In genomic region chr7:77244222-77244934, GRCh38 we compare ENCODE assay signal across 15 cellular contexts. TPM values are rescaled to one million over a fixed set of nuclear protein-coding genes. Genes with fewer than 3 reads are reported as not detected.
A peak's percentile ranks its signal among the peaks of the same experiment; 100 is the strongest.
DNase-seq lines count a peak whose midpoint lies in the region; ATAC-seq and TF ChIP-seq lines count a peak whose summit lies in the region.
"Had no signal": no experiment of that assay in that cellular context is flagged by ENCODE, and none has a peak within 500 bp of the region (broad histone marks: within the 10 kb centered on the region; RNA-seq: fewer than 3 reads in every experiment).

No MANE protein-coding gene starts in this region.

- no peak for TF ChIP-seq POLR2A in sigmoid colon (IDR thresholded peaks at IDR 0.05)

- no peaks in the 10 kb centered on the region for H3K27me3 ChIP-seq in sigmoid colon
- no peaks in the 10 kb centered on the region for H3K27me3 ChIP-seq in naive thymus-derived CD4-positive, alpha-beta T cell (ENCODE audit: control insufficient read depth in 2 of 2, insufficient read depth in 2 of 2, low read length in 2 of 2)
- H3K27me3 ChIP-seq in GM23248 (replicated peaks; ENCODE audit: insufficient read depth) = no peaks in the 10 kb centered on the region

- POLR2A ChIA-PET in naive thymus-derived CD4-positive, alpha-beta T cell (lab: Charles Lee) = no interaction called here

- peaks cover 0 to 2% (median 0%) of the 10 kb centered on the region in 11 donors for H3K9me3 Mint-ChIP-seq in naive thymus-derived CD4-positive, alpha-beta T cell
- H3K9me3 Mint-ChIP-seq: immature natural killer cell; stimulated activated naive CD8-positive, alpha-beta T cell treated with anti-CD3 and anti-CD28 coated beads, Interleukin-15, Interleukin-2, amounts not matched to agents 100 ng/mL and 50 ng/mL, for 24 hours had no signal

- no peak overlapping the region for H3K4me2 ChIP-seq in GM23248 (ENCODE audit: unreplicated experiment)

- H3K27ac Mint-ChIP-seq in naive thymus-derived CD4-positive, alpha-beta T cell = no peak overlapping the region
- H3K27ac Mint-ChIP-seq: stimulated activated naive CD8-positive, alpha-beta T cell treated with anti-CD3 and anti-CD28 coated beads, Interleukin-15, Interleukin-2, amounts not matched to agents 100 ng/mL and 50 ng/mL, for 24 hours had no signal

- CTCF ChIA-PET in naive thymus-derived CD4-positive, alpha-beta T cell (lab: Charles Lee) = no interaction called here

- H3K4me1 ChIP-seq in sigmoid colon (peaks cover 0 to 56% (median 49%) of the 10 kb centered on the region in 4 donors), GM23248 (ENCODE audit: insufficient read depth) (peaks cover 18% of the 10 kb centered on the region)
- peaks cover 0 to 3% of the 10 kb centered on the region in 2 donors for H3K4me1 ChIP-seq in naive thymus-derived CD4-positive, alpha-beta T cell (ENCODE audit: control insufficient read depth in 2 of 2, insufficient read depth in 2 of 2, low read length in 2 of 2)

- peak; percentile 39 for ATAC-seq in left ventricle myocardium superior
- ATAC-seq in naive thymus-derived CD4-positive, alpha-beta T cell = no peak

- peaks cover 4% of the 10 kb centered on the region for H3F3A ChIP-seq in GM23248 (ENCODE audit: insufficient read depth)

- H3K4me3 ChIP-seq in sigmoid colon (no peak overlapping the region), GM23248 (no peak overlapping the region)
- no peak overlapping the region for H3K4me3 ChIP-seq in naive thymus-derived CD4-positive, alpha-beta T cell (ENCODE audit: low read length)

- no peak for TF ChIP-seq CTCF in sigmoid colon (IDR thresholded peaks at IDR 0.05)

- no peaks in the 10 kb centered on the region for H3K9me2 ChIP-seq in GM23248 (ENCODE audit: insufficient read depth)

- intact Hi-C loops in left ventricle myocardium superior (cut with micrococcal nuclease) (no loop called here), sigmoid colon (cut with DNase I) (loop anchor here (5.0 kb wide), 1 partner anchor 83 kb away; no protein-coding TSS in a partner anchor)
- intact Hi-C loops in naive thymus-derived CD4-positive, alpha-beta T cell (cut with micrococcal nuclease) = no loop called here

- no peak overlapping the region for H2AFZ ChIP-seq in GM23248

- 74 to 89% methylated on average over 6 of the region's 6 CpGs for WGBS in sigmoid colon, 2 donors
- WGBS in GM23248 (ENCODE audit: low coverage in 1 of 2, low lambda C conversion rate in 2 of 2, missing lambda C conversion rate in 2 of 2), 2 experiments = 52 to 64% methylated on average over 6 of the region's 6 CpGs

- DNase-seq in HT1080 (ENCODE audit: low read depth) = peak; percentile 51
- peak; percentile 17 for DNase-seq in RPMI7951 (ENCODE audit: low read depth)
- DNase-seq in left ventricle myocardium superior = no peak
- no peak for DNase-seq in sigmoid colon
- DNase-seq in HuH-7 (ENCODE audit: low spot score) = no peak
- DNase-seq in naive thymus-derived CD4-positive, alpha-beta T cell = no peak
- no peak for DNase-seq in GM23248
- DNase-seq: immature natural killer cell, NCI-H187 treated with DMSO at 0.1 percent for 48 hours, NCI-H510A treated with DMSO at 0.1 percent for 48 hours, occipital lobe, SW 1271, WERI-Rb-1 had no signal

- H3K9ac ChIP-seq in GM23248 = no peak overlapping the region

- peak overlapping the region; percentile 73 to 85 (median 77) for H3K27ac ChIP-seq in sigmoid colon
- no peak overlapping the region for H3K27ac ChIP-seq in naive thymus-derived CD4-positive, alpha-beta T cell (ENCODE audit: low read depth, low read length)
- H3K27ac ChIP-seq in GM23248 = no peak overlapping the region
- H3K27ac ChIP-seq: WERI-Rb-1 had no signal

- no peaks in the 10 kb centered on the region for H3K79me2 ChIP-seq in GM23248 (ENCODE audit: insufficient read depth)

- no peak overlapping the region for H3K4me3 Mint-ChIP-seq in naive thymus-derived CD4-positive, alpha-beta T cell
- H3K4me3 Mint-ChIP-seq: immature natural killer cell; stimulated activated naive CD8-positive, alpha-beta T cell treated with anti-CD3 and anti-CD28 coated beads, Interleukin-15, Interleukin-2, amounts not matched to agents 100 ng/mL and 50 ng/mL, for 24 hours had no signal

- peaks cover 0 to under 1% (median 0%) of the 10 kb centered on the region in 5 donors for H3K27me3 Mint-ChIP-seq in naive thymus-derived CD4-positive, alpha-beta T cell
- H3K27me3 Mint-ChIP-seq: stimulated activated naive CD8-positive, alpha-beta T cell treated with anti-CD3 and anti-CD28 coated beads, Interleukin-15, Interleukin-2, amounts not matched to agents 100 ng/mL and 50 ng/mL, for 24 hours had no signal

- in situ Hi-C loops in GM23248 (cut with MboI) = no loop called here

- no peak for TF ChIP-seq EP300 in sigmoid colon (IDR thresholded peaks at IDR 0.05)

- H3K4me1 Mint-ChIP-seq in naive thymus-derived CD4-positive, alpha-beta T cell = peaks cover 4 to 21% (median 9%) of the 10 kb centered on the region in 7 donors

- H4K20me1 ChIP-seq in GM23248 (ENCODE audit: insufficient read depth) = no peaks in the 10 kb centered on the region

- H3K36me3 ChIP-seq in sigmoid colon = no peaks in the 10 kb centered on the region
- H3K36me3 ChIP-seq in naive thymus-derived CD4-positive, alpha-beta T cell (ENCODE audit: control insufficient read depth in 2 of 3, insufficient read depth in 3 of 3, low read length in 3 of 3) = no peaks in the 10 kb centered on the region
- no peaks in the 10 kb centered on the region for H3K36me3 ChIP-seq in GM23248 (ENCODE audit: low read depth)
- H3K36me3 ChIP-seq: WERI-Rb-1 had no signal

- no peaks in the 10 kb centered on the region for H3K9me3 ChIP-seq in sigmoid colon
- no peaks in the 10 kb centered on the region for H3K9me3 ChIP-seq in naive thymus-derived CD4-positive, alpha-beta T cell (ENCODE audit: control insufficient read depth in 2 of 3, low read length in 3 of 3)
- no peaks in the 10 kb centered on the region for H3K9me3 ChIP-seq in GM23248 (ENCODE audit: low read depth)

- H3K36me3 Mint-ChIP-seq in naive thymus-derived CD4-positive, alpha-beta T cell = peaks cover 0 to 14% (median 10%) of the 10 kb centered on the region in 5 donors

RNA-seq across cellular contexts. Expression of gene FGL2, which starts 44.8 kb away (rescaled TPM):
- not detected in 2 replicates for total RNA-seq in HT1080 (2014; rRNA removed; shearing (Covaris generic))
- polyA plus RNA-seq in HT1080 (2015; cell fraction: cytosol; rRNA removed) = not detected in 2 replicates
- not detected in 2 replicates for polyA plus RNA-seq in HT1080 (2015; cell fraction: nucleus; rRNA removed)
- total RNA-seq in RPMI7951 (2014; rRNA removed; shearing (Covaris generic)) = 0.20 TPM in 1 of 2 replicates, not detected in the other
- 11.9 TPM for total RNA-seq in left ventricle myocardium superior
- total RNA-seq in sigmoid colon = 10 to 100 TPM; 64.8 to 97.4 (median 74.0) TPM
- polyA plus RNA-seq in sigmoid colon = 10 to 100 TPM; 15.0 to 73.8 (median 21.7) TPM
- total RNA-seq in naive thymus-derived CD4-positive, alpha-beta T cell = 100 to 1,000 TPM in 1 of 5 experiments, 10 to 100 TPM in 1, 1 to 10 TPM in 3; 2.8 to 129 (median 3.2) TPM
- polyA plus RNA-seq in naive thymus-derived CD4-positive, alpha-beta T cell = under 1 TPM; 0.22 to 0.67 TPM
- 3.8 and 4.8 TPM in 2 replicates for total RNA-seq in GM23248 (2014; rRNA removed; shearing (Covaris generic))
- 1.3 and 1.6 TPM in 2 replicates for polyA plus RNA-seq in GM23248 (2016; fragmentation: Nextera tagmentation; extraction: Ambion mirVana)
- total RNA-seq: glomerular endothelial cell had no signal

Comparison
In these comparisons a context has a peak if more than half of its experiments do, and no peak if none do; other contexts are left out.
1. DNase-seq: peak in HT1080 (single experiment) and RPMI7951 (single experiment); none in left ventricle myocardium superior (single experiment), sigmoid colon (single experiment), HuH-7 (single experiment), naive thymus-derived CD4-positive, alpha-beta T cell (0 of 9) and GM23248 (single experiment).
2. H3K27ac ChIP-seq: peak in sigmoid colon (4 of 4); none in naive thymus-derived CD4-positive, alpha-beta T cell (single experiment) and GM23248 (single experiment).